In the genomic region with DNA sequence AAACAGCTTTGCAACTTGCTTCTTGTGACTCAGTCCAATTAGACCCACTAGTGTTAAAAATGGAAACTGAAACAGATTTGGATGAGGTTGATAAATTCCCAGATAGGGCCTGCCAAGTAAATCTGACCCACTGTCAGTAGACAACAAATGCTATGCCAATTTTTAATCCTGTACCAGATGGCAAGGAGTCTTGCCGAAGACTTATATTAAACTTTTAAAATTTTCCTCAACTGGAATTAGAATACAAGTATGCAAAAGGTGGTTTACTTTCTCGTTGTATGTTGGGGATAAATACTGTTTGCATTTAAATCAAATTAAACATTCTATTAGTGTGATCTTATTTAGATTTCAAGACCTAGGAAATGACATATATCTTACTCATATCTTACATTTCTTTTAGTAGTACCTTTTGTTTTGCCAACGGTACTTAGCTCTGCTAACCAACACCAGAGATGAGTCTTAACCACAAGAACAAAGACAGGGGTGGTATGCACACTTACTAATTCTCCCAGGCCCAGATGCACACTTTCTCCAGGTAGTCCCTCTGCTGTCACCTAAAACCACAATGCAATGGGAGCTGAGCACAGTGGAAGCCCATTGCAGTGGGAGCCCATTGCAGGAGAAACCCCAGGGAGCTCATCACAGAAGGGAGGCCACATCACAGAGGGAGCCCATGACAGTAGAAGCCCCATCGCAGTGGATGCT, we compare ENCODE assay signal across 1 cellular context.
TF ChIP-seq lines count a peak whose summit lies in the region.

No MANE protein-coding gene starts in this region.

TF ChIP-seq in IMR-90, 13 proteins besides CTCF, POLR2A, EP300 and RAD21 (continued from another document):
- no peak for TF ChIP-seq CHD1 (IDR thresholded peaks at IDR 0.05; ENCODE audit: low read depth, low read length)
